ENCODE assay signal across 33 cellular contexts in the genomic region with DNA sequence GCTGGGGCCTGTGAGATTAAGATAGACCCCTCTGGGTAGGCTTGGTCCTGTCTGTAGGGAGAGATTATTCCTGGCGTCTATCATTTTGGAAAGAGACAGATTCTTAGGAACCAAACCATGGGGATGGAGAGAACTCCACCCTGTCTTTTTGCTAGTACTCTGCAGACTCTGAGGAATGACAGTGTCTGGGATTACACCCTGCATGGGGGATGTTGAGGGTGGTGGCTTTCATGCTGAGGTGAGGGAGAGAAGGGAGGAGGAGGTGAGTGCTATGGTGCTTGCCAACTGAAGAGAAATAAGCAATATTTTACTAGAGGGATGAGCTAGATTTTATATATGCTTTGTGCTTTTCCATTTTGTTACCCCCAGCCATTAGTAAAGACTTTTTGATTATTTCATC.
"Had no signal": no experiment of that assay in that cellular context is flagged by ENCODE, and none has a peak within 500 bp of the region (broad histone marks: within the 10 kb centered on the region; RNA-seq: fewer than 3 reads in every experiment).

No MANE protein-coding gene starts in this region.

- H3K9me3 Mint-ChIP-seq: activated naive CD4-positive, alpha-beta T cell treated with anti-CD3 and anti-CD28 coated beads for 36 hours; activated naive CD4-positive, alpha-beta T cell treated with anti-CD3 and anti-CD28 coated beads, Interleukin-2, amount 10 ng/mL, durations not matched to agents 7 days and 5 days; activated naive CD4-positive, alpha-beta T cell treated with anti-CD3 and anti-CD28 coated beads, Interleukin-2, amount 50 U/mL, for 24 hours; activated naive CD8-positive, alpha-beta T cell treated with anti-CD3 and anti-CD28 coated beads for 36 hours; activated naive CD8-positive, alpha-beta T cell treated with anti-CD3 and anti-CD28 coated beads, Interleukin-2, amount 10 ng/mL, durations not matched to agents 7 days and 5 days; activated naive CD8-positive, alpha-beta T cell treated with anti-CD3 and anti-CD28 coated beads, Interleukin-2, amount 50 U/mL, for 24 hours; activated T-cell treated with anti-CD3 and anti-CD28 coated beads, Interleukin-2, amount 50 U/mL, for 24 hours; activated T-cell treated with anti-CD3 and anti-CD28 coated beads, Interleukin-2, amount 50 U/mL, for 4 hours; activated T-cell treated with anti-CD3 and anti-CD28 coated beads, Interleukin-2, amount 50 U/mL, for 72 hours; activated T-helper 1 cell treated with anti-CD3 and anti-CD28 coated beads, Interleukin-12 subunit alpha, Interleukin-12 subunit beta, Interleukin-2, Interleukin-4 antibody, amounts not matched to agents 30 ng/mL and 10 ng/mL and 1 ng/mL, durations not matched to agents 14 hours and 24 hours and 36 hours; activated T-helper 17 cell treated with anti-CD3 and anti-CD28 coated beads, Interleukin-2, amount 50 U/mL, for 72 hours; activated T-helper 2 cell treated with anti-CD3 and anti-CD28 coated beads, Interferon-gamma antibody, Interleukin-2, Interleukin-4, amounts not matched to agents 10 μg/mL and 5 μg/mL and 100 μg/mL, durations not matched to agents 14 hours and 24 hours and 36 hours had no signal

- H3K27ac Mint-ChIP-seq: activated naive CD4-positive, alpha-beta T cell treated with anti-CD3 and anti-CD28 coated beads for 36 hours; activated naive CD4-positive, alpha-beta T cell treated with anti-CD3 and anti-CD28 coated beads, Interleukin-2, amount 10 ng/mL, durations not matched to agents 7 days and 5 days; activated naive CD4-positive, alpha-beta T cell treated with anti-CD3 and anti-CD28 coated beads, Interleukin-2, amount 50 U/mL, for 24 hours; activated naive CD4-positive, alpha-beta T cell treated with anti-CD3 and anti-CD28 coated beads, Interleukin-2, amount 50 U/mL, for 72 hours; activated naive CD8-positive, alpha-beta T cell; activated naive CD8-positive, alpha-beta T cell treated with anti-CD3 and anti-CD28 coated beads for 36 hours; activated naive CD8-positive, alpha-beta T cell treated with anti-CD3 and anti-CD28 coated beads, Interleukin-2, amount 10 ng/mL, durations not matched to agents 7 days and 5 days; activated naive CD8-positive, alpha-beta T cell treated with anti-CD3 and anti-CD28 coated beads, Interleukin-2, amount 50 U/mL, for 24 hours; activated T-cell treated with anti-CD3 and anti-CD28 coated beads, Interleukin-2, amount 50 U/mL, for 24 hours; activated T-cell treated with anti-CD3 and anti-CD28 coated beads, Interleukin-2, amount 50 U/mL, for 72 hours; activated T-helper 1 cell treated with anti-CD3 and anti-CD28 coated beads, Interleukin-12 subunit alpha, Interleukin-12 subunit beta, Interleukin-2, Interleukin-4 antibody, amounts not matched to agents 30 ng/mL and 10 ng/mL and 1 ng/mL, durations not matched to agents 14 hours and 24 hours and 36 hours; activated T-helper 17 cell treated with anti-CD3 and anti-CD28 coated beads, Interleukin-2, amount 50 U/mL, for 72 hours; activated T-helper 2 cell treated with anti-CD3 and anti-CD28 coated beads, Interferon-gamma antibody, Interleukin-2, Interleukin-4, amounts not matched to agents 10 μg/mL and 5 μg/mL and 100 μg/mL, durations not matched to agents 14 hours and 24 hours and 36 hours had no signal

- DNase-seq: activated effector memory CD4-positive, alpha-beta T cell treated with anti-CD3 and anti-CD28 coated beads, Interleukin-2, amount 50 U/mL, for 16 hours; activated effector memory CD4-positive, alpha-beta T cell treated with Interleukin-2 at 50 U/mL for 16 hours; activated gamma-delta T cell; activated gamma-delta T cell treated with Interleukin-2 at 50 U/mL for 16 hours; activated naive CD4-positive, alpha-beta T cell; activated naive CD4-positive, alpha-beta T cell treated with anti-CD3 and anti-CD28 coated beads for 36 hours; activated naive CD4-positive, alpha-beta T cell treated with anti-CD3 and anti-CD28 coated beads, Interleukin-2, amount 10 ng/mL, durations not matched to agents 7 days and 5 days; activated naive CD4-positive, alpha-beta T cell treated with anti-CD3 and anti-CD28 coated beads, Interleukin-2, amount 50 U/mL, for 16 hours; activated naive CD4-positive, alpha-beta T cell treated with Interleukin-2 at 50 U/mL for 16 hours; activated naive CD8-positive, alpha-beta T cell treated with anti-CD3 and anti-CD28 coated beads for 36 hours; activated naive CD8-positive, alpha-beta T cell treated with anti-CD3 and anti-CD28 coated beads, Interleukin-2, amount 10 ng/mL, durations not matched to agents 7 days and 5 days; activated naive CD8-positive, alpha-beta T cell treated with anti-CD3 and anti-CD28 coated beads, Interleukin-2, amount 50 U/mL, for 24 hours; activated T-cell treated with anti-CD3 and anti-CD28 coated beads, Interleukin-2, amount 50 U/mL, for 24 hours; activated T-cell treated with anti-CD3 and anti-CD28 coated beads, Interleukin-2, amount 50 U/mL, for 4 hours; activated T-cell treated with anti-CD3 and anti-CD28 coated beads, Interleukin-2, amount 50 U/mL, for 48 hours; activated T-cell treated with anti-CD3 and anti-CD28 coated beads, Interleukin-2, amount 50 U/mL, for 72 hours; adrenal gland; amniotic stem cell; amygdala; anterior cingulate cortex; aorta; body of pancreas; brain microvascular endothelial cell; central memory CD4-positive, alpha-beta T cell; cerebellar nuclear complex had no signal

- H3K4me3 Mint-ChIP-seq: activated naive CD4-positive, alpha-beta T cell treated with anti-CD3 and anti-CD28 coated beads for 36 hours; activated naive CD4-positive, alpha-beta T cell treated with anti-CD3 and anti-CD28 coated beads, Interleukin-2, amount 10 ng/mL, durations not matched to agents 7 days and 5 days; activated naive CD4-positive, alpha-beta T cell treated with anti-CD3 and anti-CD28 coated beads, Interleukin-2, amount 50 U/mL, for 24 hours; activated naive CD8-positive, alpha-beta T cell; activated naive CD8-positive, alpha-beta T cell treated with anti-CD3 and anti-CD28 coated beads for 36 hours; activated naive CD8-positive, alpha-beta T cell treated with anti-CD3 and anti-CD28 coated beads, Interleukin-2, amount 10 ng/mL, durations not matched to agents 7 days and 5 days; activated naive CD8-positive, alpha-beta T cell treated with anti-CD3 and anti-CD28 coated beads, Interleukin-2, amount 50 U/mL, for 24 hours; activated T-cell treated with anti-CD3 and anti-CD28 coated beads, Interleukin-2, amount 50 U/mL, for 24 hours; activated T-cell treated with anti-CD3 and anti-CD28 coated beads, Interleukin-2, amount 50 U/mL, for 4 hours; activated T-cell treated with anti-CD3 and anti-CD28 coated beads, Interleukin-2, amount 50 U/mL, for 72 hours; activated T-helper 1 cell treated with anti-CD3 and anti-CD28 coated beads, Interleukin-12 subunit alpha, Interleukin-12 subunit beta, Interleukin-2, Interleukin-4 antibody, amounts not matched to agents 30 ng/mL and 10 ng/mL and 1 ng/mL, durations not matched to agents 14 hours and 24 hours and 36 hours; activated T-helper 17 cell treated with anti-CD3 and anti-CD28 coated beads, Interleukin-2, amount 50 U/mL, for 72 hours; brain; central memory CD8-positive, alpha-beta T cell had no signal

- ATAC-seq: activated naive CD4-positive, alpha-beta T cell treated with anti-CD3 and anti-CD28 coated beads, Interleukin-2, amount 50 U/mL, for 72 hours; activated naive CD8-positive, alpha-beta T cell treated with anti-CD3 and anti-CD28 coated beads, Interleukin-2, amount 50 U/mL, for 24 hours; activated T-cell treated with anti-CD3 and anti-CD28 coated beads, Interleukin-2, amount 50 U/mL, for 4 hours; activated T-cell treated with anti-CD3 and anti-CD28 coated beads, Interleukin-2, amount 50 U/mL, for 72 hours; activated T-helper 17 cell treated with anti-CD3 and anti-CD28 coated beads, Interleukin-2, amount 50 U/mL, for 72 hours; body of pancreas had no signal

- H3K36me3 Mint-ChIP-seq: activated naive CD4-positive, alpha-beta T cell treated with anti-CD3 and anti-CD28 coated beads, Interleukin-2, amount 10 ng/mL, durations not matched to agents 7 days and 5 days; activated naive CD4-positive, alpha-beta T cell treated with anti-CD3 and anti-CD28 coated beads, Interleukin-2, amount 50 U/mL, for 24 hours; activated naive CD4-positive, alpha-beta T cell treated with anti-CD3 and anti-CD28 coated beads, Interleukin-2, amount 50 U/mL, for 72 hours; activated naive CD8-positive, alpha-beta T cell; activated naive CD8-positive, alpha-beta T cell treated with anti-CD3 and anti-CD28 coated beads for 36 hours; activated naive CD8-positive, alpha-beta T cell treated with anti-CD3 and anti-CD28 coated beads, Interleukin-2, amount 10 ng/mL, durations not matched to agents 7 days and 5 days; brain had no signal

- H3K4me1 Mint-ChIP-seq: activated naive CD4-positive, alpha-beta T cell treated with anti-CD3 and anti-CD28 coated beads, Interleukin-2, amount 10 ng/mL, durations not matched to agents 7 days and 5 days; activated naive CD4-positive, alpha-beta T cell treated with anti-CD3 and anti-CD28 coated beads, Interleukin-2, amount 50 U/mL, for 24 hours; activated naive CD8-positive, alpha-beta T cell treated with anti-CD3 and anti-CD28 coated beads for 36 hours; activated naive CD8-positive, alpha-beta T cell treated with anti-CD3 and anti-CD28 coated beads, Interleukin-2, amount 10 ng/mL, durations not matched to agents 7 days and 5 days; activated naive CD8-positive, alpha-beta T cell treated with anti-CD3 and anti-CD28 coated beads, Interleukin-2, amount 50 U/mL, for 24 hours; activated T-helper 17 cell treated with anti-CD3 and anti-CD28 coated beads, Interleukin-2, amount 50 U/mL, for 72 hours; central memory CD8-positive, alpha-beta T cell had no signal

- H3K27me3 Mint-ChIP-seq: activated naive CD4-positive, alpha-beta T cell treated with anti-CD3 and anti-CD28 coated beads, Interleukin-2, amount 50 U/mL, for 24 hours had no signal
